ENCODE assay signal across 8 cellular contexts in the genomic region with DNA sequence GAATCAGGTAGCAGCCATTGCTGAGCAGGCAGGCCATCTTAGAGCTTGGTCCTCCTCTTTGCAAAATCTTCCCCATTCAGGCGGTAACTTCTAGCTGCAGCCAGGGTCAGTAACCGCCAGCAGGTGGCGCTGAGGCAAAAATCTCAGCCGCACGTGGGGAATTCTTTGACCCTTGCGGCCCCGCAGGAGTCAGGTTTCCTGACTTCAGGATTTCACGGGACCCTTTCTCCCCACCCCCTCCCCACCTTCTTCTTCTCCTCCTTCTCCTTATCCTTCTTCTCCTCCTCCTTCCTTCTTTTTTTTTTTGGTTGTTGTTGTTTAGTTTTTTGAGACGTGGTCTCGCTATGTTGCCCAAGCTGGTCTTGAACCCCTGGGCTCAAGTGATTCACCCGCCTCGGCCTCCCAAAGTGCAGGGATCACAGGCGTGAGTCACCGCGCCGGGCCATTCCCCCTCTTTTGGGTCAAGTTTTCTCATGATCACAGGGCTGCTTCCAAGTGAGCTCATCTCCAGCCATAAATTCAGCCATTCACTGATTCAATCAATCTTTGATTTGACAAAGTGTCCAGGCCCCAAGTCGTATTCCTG. TPM values are rescaled to one million over a fixed set of nuclear protein-coding genes. Genes with fewer than 3 reads are reported as not detected.
DNase-seq lines count a peak whose midpoint lies in the region; ATAC-seq and TF ChIP-seq lines count a peak whose summit lies in the region.

No MANE protein-coding gene starts in this region.

- H3K9me3 Mint-ChIP-seq in CD4-positive, CD25-positive, alpha-beta regulatory T cell: no peaks in the 10 kb centered on the region
- no peaks in the 10 kb centered on the region for H3K9me3 Mint-ChIP-seq in activated T-helper 2 cell treated with anti-CD3 and anti-CD28 coated beads, Interferon-gamma antibody, Interleukin-2, Interleukin-4, amounts not matched to agents 10 μg/mL and 5 μg/mL and 100 μg/mL, durations not matched to agents 14 hours and 24 hours and 36 hours
- H3K9me3 Mint-ChIP-seq in type B pancreatic cell: no peaks in the 10 kb centered on the region

- H3K27ac Mint-ChIP-seq in CD4-positive, CD25-positive, alpha-beta regulatory T cell: peak overlapping the region in 2 of 3 donors; percentile 31 to 60
- no peak overlapping the region for H3K27ac Mint-ChIP-seq in activated T-helper 2 cell treated with anti-CD3 and anti-CD28 coated beads, Interferon-gamma antibody, Interleukin-2, Interleukin-4, amounts not matched to agents 10 μg/mL and 5 μg/mL and 100 μg/mL, durations not matched to agents 14 hours and 24 hours and 36 hours
- no peak overlapping the region for H3K27ac Mint-ChIP-seq in type B pancreatic cell

- no peak overlapping the region for H3K4me2 ChIP-seq in trophoblast cell (ENCODE audit: low read length)

- H4K8ac ChIP-seq in trophoblast cell (ENCODE audit: low read depth, low read length): no peak overlapping the region

- peak in 1 of 2 donors; percentile 35 for ATAC-seq in CD4-positive, CD25-positive, alpha-beta regulatory T cell (ENCODE audit: low read depth in 2 of 2)
- ATAC-seq in GM21381 (IDR thresholded peaks at IDR 0.05; ENCODE audit: unreplicated experiment): no peak

- H3K9me3 ChIP-seq in CD4-positive, CD25-positive, alpha-beta regulatory T cell (ENCODE audit: control insufficient read depth in 2 of 2, low read length in 2 of 2): no peaks in the 10 kb centered on the region
- no peaks in the 10 kb centered on the region for H3K9me3 ChIP-seq in trophoblast cell (ENCODE audit: insufficient read depth, low read depth, low read length)

- H3K4me3 Mint-ChIP-seq in CD4-positive, CD25-positive, alpha-beta regulatory T cell: peak overlapping the region in 3 of 4 donors; percentile 50 to 73 (median 66)
- H3K4me3 Mint-ChIP-seq in activated T-helper 2 cell treated with anti-CD3 and anti-CD28 coated beads, Interferon-gamma antibody, Interleukin-2, Interleukin-4, amounts not matched to agents 10 μg/mL and 5 μg/mL and 100 μg/mL, durations not matched to agents 14 hours and 24 hours and 36 hours (ENCODE audit: low read depth): no peak overlapping the region
- H3K4me3 Mint-ChIP-seq in type B pancreatic cell: no peak overlapping the region

- peaks cover 18% of the 10 kb centered on the region for H3K4me1 ChIP-seq in CD4-positive, CD25-positive, alpha-beta regulatory T cell (ENCODE audit: control insufficient read depth, insufficient read depth, low read length, poor library complexity, severe bottlenecking)
- no peaks in the 10 kb centered on the region for H3K4me1 ChIP-seq in trophoblast cell (ENCODE audit: control insufficient read depth in 1 of 2, insufficient read depth in 2 of 2, low read length in 2 of 2)

- no peak overlapping the region for H3K4ac ChIP-seq in trophoblast cell (ENCODE audit: low read depth, low read length)

- H3K36me3 ChIP-seq in CD4-positive, CD25-positive, alpha-beta regulatory T cell (ENCODE audit: control insufficient read depth, insufficient read depth, low read length): no peaks in the 10 kb centered on the region
- no peaks in the 10 kb centered on the region for H3K36me3 ChIP-seq in trophoblast cell (ENCODE audit: control insufficient read depth in 1 of 2, insufficient read depth in 2 of 2, low read length in 2 of 2)

- H3K14ac ChIP-seq in trophoblast cell (ENCODE audit: low read length): no peak overlapping the region

- no peak overlapping the region for H3K27ac ChIP-seq in CD4-positive, CD25-positive, alpha-beta regulatory T cell (ENCODE audit: insufficient read depth, low read length, poor library complexity, severe bottlenecking)
- no peak overlapping the region for H3K27ac ChIP-seq in trophoblast cell (ENCODE audit: low read depth, low read length)

- no peak overlapping the region for H3K18ac ChIP-seq in trophoblast cell (ENCODE audit: low read length)

- POLR2A ChIA-PET in HEK293T (lab: Yijun Ruan, JAX): interaction anchor here (0.9 to 1.0 kb wide), 2 partner anchors 9 to 51 kb away, joined by 3 read pairs; no protein-coding TSS in a partner anchor

- CTCF ChIA-PET in HEK293T (lab: Yijun Ruan, JAX): interaction anchor here (0.6 to 5.1 kb wide), 19 partner anchors 9 to 350 kb away, joined by 3 to 94 read pairs (median 4); no protein-coding TSS in a partner anchor

- H2BK12ac ChIP-seq in trophoblast cell (ENCODE audit: low read length): no peak overlapping the region

- H4K91ac ChIP-seq in trophoblast cell (ENCODE audit: low read depth, low read length): no peak overlapping the region

- H3K36me3 Mint-ChIP-seq in CD4-positive, CD25-positive, alpha-beta regulatory T cell: no peaks in the 10 kb centered on the region
- no peaks in the 10 kb centered on the region for H3K36me3 Mint-ChIP-seq in activated T-helper 2 cell treated with anti-CD3 and anti-CD28 coated beads, Interferon-gamma antibody, Interleukin-2, Interleukin-4, amounts not matched to agents 10 μg/mL and 5 μg/mL and 100 μg/mL, durations not matched to agents 14 hours and 24 hours and 36 hours (ENCODE audit: low read depth)
- H3K36me3 Mint-ChIP-seq in type B pancreatic cell: no peaks in the 10 kb centered on the region

- peak; percentile 48 to 64 (median 53) for DNase-seq in CD4-positive, CD25-positive, alpha-beta regulatory T cell
- DNase-seq in HEK293T (ENCODE audit: extremely low spot score) (peak; percentile 82), RPMI8226 (peak; percentile 73), globus pallidus (ENCODE audit: low spot score) (peak; percentile 40), trophoblast cell (peak; percentile 55 to 84), type B pancreatic cell (ENCODE audit: extremely low spot score, unreplicated experiment) (peak; percentile 80)
- DNase-seq in activated T-helper 2 cell treated with anti-CD3 and anti-CD28 coated beads, Interferon-gamma antibody, Interleukin-2, Interleukin-4, amounts not matched to agents 10 μg/mL and 5 μg/mL and 100 μg/mL, durations not matched to agents 14 hours and 24 hours and 36 hours (ENCODE audit: low spot score): peak; percentile 48

- no peak overlapping the region for H2BK120ac ChIP-seq in trophoblast cell (ENCODE audit: insufficient read depth, low read length, poor library complexity)

- TF ChIP-seq CTCF in type B pancreatic cell (conservative IDR thresholded peaks at IDR 0.05): peak; percentile 97

- peaks cover 9% of the 10 kb centered on the region for H3K27me3 Mint-ChIP-seq in CD4-positive, CD25-positive, alpha-beta regulatory T cell
- no peaks in the 10 kb centered on the region for H3K27me3 Mint-ChIP-seq in activated T-helper 2 cell treated with anti-CD3 and anti-CD28 coated beads, Interferon-gamma antibody, Interleukin-2, Interleukin-4, amounts not matched to agents 10 μg/mL and 5 μg/mL and 100 μg/mL, durations not matched to agents 14 hours and 24 hours and 36 hours (ENCODE audit: low read depth)
- H3K27me3 Mint-ChIP-seq in type B pancreatic cell: no peaks in the 10 kb centered on the region

- H3K4me1 Mint-ChIP-seq in CD4-positive, CD25-positive, alpha-beta regulatory T cell: peaks cover 0 to 20% (median 14%) of the 10 kb centered on the region in 4 donors
- H3K4me1 Mint-ChIP-seq in activated T-helper 2 cell treated with anti-CD3 and anti-CD28 coated beads, Interferon-gamma antibody, Interleukin-2, Interleukin-4, amounts not matched to agents 10 μg/mL and 5 μg/mL and 100 μg/mL, durations not matched to agents 14 hours and 24 hours and 36 hours (ENCODE audit: low read depth): peaks cover 16% of the 10 kb centered on the region
- H3K4me1 Mint-ChIP-seq in type B pancreatic cell (ENCODE audit: unreplicated experiment): peaks cover 17% of the 10 kb centered on the region

- no peak overlapping the region for H2AFZ ChIP-seq in trophoblast cell (ENCODE audit: insufficient read depth, low read length, poor library complexity)

- H2AK5ac ChIP-seq in trophoblast cell (ENCODE audit: low read length): no peak overlapping the region

- no peaks in the 10 kb centered on the region for H3K79me2 ChIP-seq in trophoblast cell (ENCODE audit: control insufficient read depth, insufficient read depth, low read length, poor library complexity)

- intact Hi-C loops in activated T-helper 2 cell treated with anti-CD3 and anti-CD28 coated beads, Interferon-gamma antibody, Interleukin-2, Interleukin-4, amounts not matched to agents 10 μg/mL and 5 μg/mL and 100 μg/mL, durations not matched to agents 14 hours and 24 hours and 36 hours (cut with micrococcal nuclease): no loop called here

- H2BK5ac ChIP-seq in trophoblast cell (ENCODE audit: low read depth, low read length, poor library complexity): no peak overlapping the region

- no peak overlapping the region for H3K23ac ChIP-seq in trophoblast cell (ENCODE audit: low read length)

- no peak overlapping the region for H3K9ac ChIP-seq in trophoblast cell (ENCODE audit: low read length)

- no peaks in the 10 kb centered on the region for H3K27me3 ChIP-seq in CD4-positive, CD25-positive, alpha-beta regulatory T cell (ENCODE audit: control insufficient read depth, insufficient read depth, low read length)
- H3K27me3 ChIP-seq in trophoblast cell (ENCODE audit: insufficient read depth, low read length): no peaks in the 10 kb centered on the region

- no peak overlapping the region for H3K4me3 ChIP-seq in CD4-positive, CD25-positive, alpha-beta regulatory T cell (ENCODE audit: low read depth, low read length)
- no peak overlapping the region for H3K4me3 ChIP-seq in trophoblast cell (ENCODE audit: low read depth, low read length)

- WGBS in trophoblast cell (ENCODE audit: extremely low coverage, insufficient coverage, insufficient read length): no CpG with 5 or more reads among the region's 17 CpGs

- no peak overlapping the region for H4K12ac ChIP-seq in trophoblast cell (ENCODE audit: low read depth, low read length)

- no peaks in the 10 kb centered on the region for H3K79me1 ChIP-seq in trophoblast cell (ENCODE audit: low read length)

TF ChIP-seq in HEK293T, 16 proteins besides CTCF, POLR2A, EP300 and RAD21:
- TF ChIP-seq SUZ12 (IDR thresholded peaks at IDR 0.05): no peak
- peak; percentile 83 for TF ChIP-seq L3MBTL2 (conservative IDR thresholded peaks at IDR 0.05)

RNA-seq across cellular contexts. Expression of a gene that starts 33.4 kb away (rescaled TPM):
- not detected for total RNA-seq in CD4-positive, CD25-positive, alpha-beta regulatory T cell
- polyA plus RNA-seq in CD4-positive, CD25-positive, alpha-beta regulatory T cell: not detected
- total RNA-seq in activated T-helper 2 cell treated with anti-CD3 and anti-CD28 coated beads, Interferon-gamma antibody, Interleukin-2, Interleukin-4, amounts not matched to agents 10 μg/mL and 5 μg/mL and 100 μg/mL, durations not matched to agents 14 hours and 24 hours and 36 hours: 0.07 TPM in 1 of 2 replicates, not detected in the other
- 10.9 and 11.1 TPM in 2 replicates for polyA plus RNA-seq in trophoblast cell (2013)
- total RNA-seq in type B pancreatic cell (ENCODE audit: low replicate concordance): 9.3 and 10.4 TPM in 2 replicates

RNA-seq across cellular contexts. Expression of a gene that starts 52.6 kb away (rescaled TPM):
- total RNA-seq in CD4-positive, CD25-positive, alpha-beta regulatory T cell: not detected
- not detected for polyA plus RNA-seq in CD4-positive, CD25-positive, alpha-beta regulatory T cell
- total RNA-seq in activated T-helper 2 cell treated with anti-CD3 and anti-CD28 coated beads, Interferon-gamma antibody, Interleukin-2, Interleukin-4, amounts not matched to agents 10 μg/mL and 5 μg/mL and 100 μg/mL, durations not matched to agents 14 hours and 24 hours and 36 hours: 0.85 and 0.89 TPM in 2 replicates
- polyA plus RNA-seq in trophoblast cell (2013): 1.8 and 2.3 TPM in 2 replicates
- total RNA-seq in type B pancreatic cell (ENCODE audit: low replicate concordance): 39.2 and 52.3 TPM in 2 replicates

Comparison
In these comparisons a context has a peak if more than half of its experiments do, and no peak if none do; other contexts are left out.
1. H3K27ac Mint-ChIP-seq: peak in CD4-positive, CD25-positive, alpha-beta regulatory T cell (2 of 3); none in activated T-helper 2 cell treated with anti-CD3 and anti-CD28 coated beads, Interferon-gamma antibody, Interleukin-2, Interleukin-4, amounts not matched to agents 10 μg/mL and 5 μg/mL and 100 μg/mL, durations not matched to agents 14 hours and 24 hours and 36 hours (single experiment) and type B pancreatic cell (single experiment).
2. H3K4me3 Mint-ChIP-seq: peak in CD4-positive, CD25-positive, alpha-beta regulatory T cell (3 of 4); none in activated T-helper 2 cell treated with anti-CD3 and anti-CD28 coated beads, Interferon-gamma antibody, Interleukin-2, Interleukin-4, amounts not matched to agents 10 μg/mL and 5 μg/mL and 100 μg/mL, durations not matched to agents 14 hours and 24 hours and 36 hours (single experiment) and type B pancreatic cell (single experiment).
3. RNA of a gene that starts 52.6 kb away (total RNA-seq): 39.2 to 52.3 TPM in type B pancreatic cell; 0.85 to 0.89 TPM in activated T-helper 2 cell treated with anti-CD3 and anti-CD28 coated beads, Interferon-gamma antibody, Interleukin-2, Interleukin-4, amounts not matched to agents 10 μg/mL and 5 μg/mL and 100 μg/mL, durations not matched to agents 14 hours and 24 hours and 36 hours and not detected in CD4-positive, CD25-positive, alpha-beta regulatory T cell (single experiment); every median in the first group is over 10 times any median in the second.
4. Peak in every context shown above with its lines, with median percentiles within 50 percentile points of each other: DNase-seq.